ENCODE assay signal across 10 cellular contexts in the genomic region with DNA sequence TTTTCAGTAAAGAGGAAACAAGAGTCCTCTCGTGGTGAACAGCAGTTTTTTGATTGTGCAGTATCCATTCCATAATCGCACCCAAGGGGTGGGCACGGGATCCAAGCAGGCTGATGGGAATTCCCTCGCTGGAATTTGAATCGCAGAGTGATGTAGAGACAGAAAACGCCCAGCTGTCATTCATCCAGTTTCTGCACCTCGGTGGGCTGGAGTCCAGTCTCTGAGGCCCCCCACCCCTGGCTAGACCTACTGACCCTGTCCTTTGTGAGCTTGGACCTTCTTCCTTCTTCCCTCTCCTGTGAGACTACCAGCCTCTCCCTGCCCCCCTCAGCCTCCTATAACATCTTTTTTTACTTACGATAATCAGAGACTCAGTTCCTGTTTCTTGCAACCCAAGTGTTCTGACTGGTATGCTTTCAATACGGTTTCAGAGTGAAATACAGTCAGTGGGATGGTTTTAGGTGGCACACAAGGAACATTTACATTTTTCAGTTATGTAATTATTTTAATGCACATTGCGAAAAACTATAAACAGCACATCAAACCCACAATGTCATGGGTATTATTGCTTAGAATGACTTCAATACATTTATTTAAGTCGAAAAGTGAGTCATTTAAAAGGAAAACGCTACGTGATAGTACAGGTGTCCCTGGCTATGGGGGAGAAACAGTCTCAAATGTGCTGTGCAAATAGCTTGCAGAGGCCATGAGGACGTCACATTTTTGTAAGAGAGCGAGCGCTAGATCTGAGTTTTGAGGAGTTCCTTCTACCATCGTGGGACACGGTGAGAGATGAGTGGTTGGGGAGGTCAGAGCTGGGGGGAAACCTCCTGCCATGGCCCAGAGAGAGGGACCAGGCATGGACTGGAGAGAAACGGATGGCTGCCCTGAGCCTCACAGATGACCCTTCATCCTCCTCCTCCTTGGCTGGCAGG. TPM values are rescaled to one million over a fixed set of nuclear protein-coding genes. Genes with fewer than 3 reads are reported as not detected.
A peak's percentile ranks its signal among the peaks of the same experiment; 100 is the strongest.
DNase-seq lines count a peak whose midpoint lies in the region; ATAC-seq, FAIRE-seq and TF ChIP-seq lines count a peak whose summit lies in the region.
"Had no signal": no experiment of that assay in that cellular context is flagged by ENCODE, and none has a peak within 500 bp of the region (broad histone marks: within the 10 kb centered on the region; RNA-seq: fewer than 3 reads in every experiment).

No MANE protein-coding gene starts in this region.

- DNase-seq in GM12878 (ENCODE audit: low read depth, low spot score) (peak; percentile 94), NCI-H82 treated with DMSO at 0.1 percent for 48 hours (lab: John Stamatoyannopoulos, UW; ENCODE audit: unreplicated experiment) (no peak), NCI-H2029 treated with DMSO at 0.1 percent for 48 hours (lab: John Stamatoyannopoulos, UW) (no peak), HUDEP-2 (lab: John Stamatoyannopoulos, UW; ENCODE audit: unreplicated experiment in 76 of 76) (no peak), KG1 (lab: John Stamatoyannopoulos, UW) (no peak)
- DNase-seq: effector memory CD8-positive, alpha-beta T cell had no signal

- peak overlapping the region; percentile 71 for H2AFZ ChIP-seq in GM12878 (ENCODE audit: control insufficient read depth, low read depth, low read length)

- BruUV-seq in GM12878 (replicated peaks; lab: Mats Ljungman, UMichigan) = TSS peak; percentile 96

- peak overlapping the region; percentile 77 for H3K9ac ChIP-seq in GM12878 (ENCODE audit: control insufficient read depth, insufficient read depth, low read length)

- H3K4me3 ChIP-seq in GM12878 = peak overlapping the region; percentile 51; the same call in 1 of the 2 replicates

- H3K36me3 ChIP-seq in GM12878 (ENCODE audit: control insufficient read depth in 2 of 2, insufficient read depth in 2 of 2, low read length in 1 of 2) = no peaks in the 10 kb centered on the region; a peak in 1 of 4 replicates

- FAIRE-seq in GM12878 (lab: Jason Lieb, UNC) = peak; percentile 95
- FAIRE-seq: H1 had no signal

- TF ChIP-seq RAD21 in GM12878 (IDR thresholded peaks at IDR 0.05; ENCODE audit: insufficient read depth, low read depth, low read length) = no peak

- H3K27ac ChIP-seq in GM12878 (ENCODE audit: control insufficient read depth, insufficient read depth) = peak overlapping the region; percentile 92

- in situ Hi-C loops in GM12878 (cut with MboI) = no loop called here

- peaks cover 35% of the 10 kb centered on the region for H3K4me1 ChIP-seq in GM12878 (ENCODE audit: control insufficient read depth, insufficient read depth, low read length)

- SMC1A ChIA-PET in GM12878 (lab: Charles Lee; ENCODE audit: uncharacterized antibody, unreplicated experiment) = interaction anchor here (0.7 to 3.0 kb wide), 10 partner anchors 9 to 89 kb away, joined by 3 to 11 read pairs (median 4); no protein-coding TSS in a partner anchor

- TF ChIP-seq CTCF in GM12878 (IDR thresholded peaks at IDR 0.05 in 2 of 3, conservative IDR thresholded peaks at IDR 0.05 in 1 of 3; ENCODE audit: control insufficient read depth in 2 of 3, extremely low read depth in 1 of 3, insufficient read depth in 1 of 3, low read depth in 3 of 3, low read length in 3 of 3) = no peak

- no peaks in the 10 kb centered on the region; the same call in 2 of the 3 replicates for H3K9me3 ChIP-seq in GM12878 (replicated peaks; ENCODE audit: control insufficient read depth, insufficient read depth, low read length)

- WGBS in GM12878 (ENCODE audit: insufficient coverage, insufficient replicate concordance, low lambda C conversion rate, missing lambda C conversion rate) = 1% methylated on average over 19 of the region's 19 CpGs

- peak; percentile 88 for ATAC-seq in GM18502 (IDR thresholded peaks at IDR 0.05; ENCODE audit: poor library complexity, unreplicated experiment)
- peak; percentile 82 for ATAC-seq in GM21381 (IDR thresholded peaks at IDR 0.05; ENCODE audit: unreplicated experiment)
- peak; percentile 79 for ATAC-seq in HG03439 (IDR thresholded peaks at IDR 0.05; ENCODE audit: unreplicated experiment)
- peak; percentile 81 for ATAC-seq in GM12878
- ATAC-seq: effector memory CD8-positive, alpha-beta T cell had no signal

- TF ChIP-seq POLR2A in GM12878 (IDR thresholded peaks at IDR 0.05; ENCODE audit: low read depth, low read length) = peak; percentile 23

- intact Hi-C loops in GM12878 (cut with micrococcal nuclease; ENCODE audit: unreplicated experiment) = loop anchor here (1.0 to 2.0 kb wide), 2 partner anchors 37 to 77 kb away; a partner anchor contains a TSS

- no peaks in the 10 kb centered on the region for H3K79me2 ChIP-seq in GM12878 (ENCODE audit: control insufficient read depth, insufficient read depth, low read length)

- POLR2A ChIA-PET in GM12878 (lab: Charles Lee) = no interaction called here

- H3K27me3 ChIP-seq in GM12878 (replicated peaks in 1 of 2; ENCODE audit: control insufficient read depth in 2 of 2, insufficient read depth in 2 of 2, low read length in 1 of 2) = no peaks in the 10 kb centered on the region

- peak overlapping the region; percentile 99 for H3K4me2 ChIP-seq in GM12878 (ENCODE audit: control insufficient read depth, insufficient read depth)

- TF ChIP-seq EP300 in GM12878 (IDR thresholded peaks at IDR 0.05; ENCODE audit: borderline replicate concordance in 1 of 2, control insufficient read depth in 1 of 2, low read depth in 2 of 2, low read length in 2 of 2) = peak; percentile 91 to 93

- RAD21 ChIA-PET in GM12878 (lab: Charles Lee; ENCODE audit: unreplicated experiment) = interaction anchor here (0.8 to 1.5 kb wide), 4 partner anchors 20 to 267 kb away, joined by 3 read pairs; no protein-coding TSS in a partner anchor

- H4K20me1 ChIP-seq in GM12878 (ENCODE audit: control insufficient read depth, insufficient read depth) = no peaks in the 10 kb centered on the region

- CTCF ChIA-PET in GM12878 (lab: Yijun Ruan, JAX) = interaction anchor here (0.9 to 1.9 kb wide), 4 partner anchors 11 to 43 kb away, joined by 3 to 4 read pairs (median 4); no protein-coding TSS in a partner anchor

TF ChIP-seq in GM12878, 131 proteins besides CTCF, POLR2A, EP300 and RAD21 (continues in another document):
- TF ChIP-seq, protein P1, sequence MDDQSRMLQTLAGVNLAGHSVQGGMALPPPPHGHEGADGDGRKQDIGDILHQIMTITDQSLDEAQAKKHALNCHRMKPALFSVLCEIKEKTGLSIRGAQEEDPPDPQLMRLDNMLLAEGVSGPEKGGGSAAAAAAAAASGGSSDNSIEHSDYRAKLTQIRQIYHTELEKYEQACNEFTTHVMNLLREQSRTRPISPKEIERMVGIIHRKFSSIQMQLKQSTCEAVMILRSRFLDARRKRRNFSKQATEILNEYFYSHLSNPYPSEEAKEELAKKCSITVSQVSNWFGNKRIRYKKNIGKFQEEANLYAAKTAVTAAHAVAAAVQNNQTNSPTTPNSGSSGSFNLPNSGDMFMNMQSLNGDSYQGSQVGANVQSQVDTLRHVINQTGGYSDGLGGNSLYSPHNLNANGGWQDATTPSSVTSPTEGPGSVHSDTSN (IDR thresholded peaks at IDR 0.05; ENCODE audit: insufficient replicate concordance, low read depth, low read length) = no peak
- TF ChIP-seq, protein P2, sequence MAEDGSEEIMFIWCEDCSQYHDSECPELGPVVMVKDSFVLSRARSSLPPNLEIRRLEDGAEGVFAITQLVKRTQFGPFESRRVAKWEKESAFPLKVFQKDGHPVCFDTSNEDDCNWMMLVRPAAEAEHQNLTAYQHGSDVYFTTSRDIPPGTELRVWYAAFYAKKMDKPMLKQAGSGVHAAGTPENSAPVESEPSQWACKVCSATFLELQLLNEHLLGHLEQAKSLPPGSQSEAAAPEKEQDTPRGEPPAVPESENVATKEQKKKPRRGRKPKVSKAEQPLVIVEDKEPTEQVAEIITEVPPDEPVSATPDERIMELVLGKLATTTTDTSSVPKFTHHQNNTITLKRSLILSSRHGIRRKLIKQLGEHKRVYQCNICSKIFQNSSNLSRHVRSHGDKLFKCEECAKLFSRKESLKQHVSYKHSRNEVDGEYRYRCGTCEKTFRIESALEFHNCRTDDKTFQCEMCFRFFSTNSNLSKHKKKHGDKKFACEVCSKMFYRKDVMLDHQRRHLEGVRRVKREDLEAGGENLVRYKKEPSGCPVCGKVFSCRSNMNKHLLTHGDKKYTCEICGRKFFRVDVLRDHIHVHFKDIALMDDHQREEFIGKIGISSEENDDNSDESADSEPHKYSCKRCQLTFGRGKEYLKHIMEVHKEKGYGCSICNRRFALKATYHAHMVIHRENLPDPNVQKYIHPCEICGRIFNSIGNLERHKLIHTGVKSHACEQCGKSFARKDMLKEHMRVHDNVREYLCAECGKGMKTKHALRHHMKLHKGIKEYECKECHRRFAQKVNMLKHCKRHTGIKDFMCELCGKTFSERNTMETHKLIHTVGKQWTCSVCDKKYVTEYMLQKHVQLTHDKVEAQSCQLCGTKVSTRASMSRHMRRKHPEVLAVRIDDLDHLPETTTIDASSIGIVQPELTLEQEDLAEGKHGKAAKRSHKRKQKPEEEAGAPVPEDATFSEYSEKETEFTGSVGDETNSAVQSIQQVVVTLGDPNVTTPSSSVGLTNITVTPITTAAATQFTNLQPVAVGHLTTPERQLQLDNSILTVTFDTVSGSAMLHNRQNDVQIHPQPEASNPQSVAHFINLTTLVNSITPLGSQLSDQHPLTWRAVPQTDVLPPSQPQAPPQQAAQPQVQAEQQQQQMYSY (CRISPR knock-in tag; IDR thresholded peaks at IDR 0.05) = no peak

RNA-seq across cellular contexts. Expression of a gene that starts 37.5 kb away (rescaled TPM):
- 15.8 and 17.7 TPM in 2 replicates for total RNA-seq in GM12878 (2013; cell fraction: nucleolus; rRNA removed)
- total RNA-seq in GM12878 (2014; rRNA removed) (9.8 and 12.8 TPM in 2 replicates), GM12878 (2014; rRNA removed; fragmentation: Illumina TruSeq; extraction: Trizol) (9.2 TPM in 2 replicates), GM12878 (2021) (37.1 and 37.2 TPM in 2 replicates)
- 4.2 TPM for polyA plus RNA-seq in GM12878 (2011; ENCODE audit: low read depth)
- polyA plus RNA-seq in GM12878 (2011; rRNA removed) (1.5 and 1.6 TPM in 2 replicates), GM12878 (2014; fragmentation: Illumina TruSeq; extraction: Trizol) (8.4 and 9.3 TPM in 2 replicates), GM12878 (2014; fragmentation: Nextera tagmentation; extraction: Ambion mirVana) (1 to 10 TPM; 2.3 to 5.6 TPM), GM12878 (2014; rRNA removed) (21.8 and 25.7 TPM in 2 replicates), GM12878 (2016; fragmentation: Nextera tagmentation; extraction: Ambion mirVana) (1 to 10 TPM; 4.3 to 8.3 TPM)
- polyA plus RNA-seq in GM12878 (2011; cell fraction: cytosol; rRNA removed) = 2.0 and 3.3 TPM in 2 replicates
- polyA plus RNA-seq in GM12878 (2011; cell fraction: nucleus; rRNA removed) = 4.1 and 5.9 TPM in 2 replicates
- 13.1 and 13.3 TPM in 2 replicates for polyA plus RNA-seq in GM12878 (2012)
- polyA minus RNA-seq in GM12878 (2011; rRNA and poly(A)+ RNA removed) = 0.80 and 2.0 TPM in 2 replicates
- polyA minus RNA-seq in GM12878 (2011; cell fraction: cytosol; rRNA and poly(A)+ RNA removed) = 1.7 and 1.9 TPM in 2 replicates
- polyA minus RNA-seq in GM12878 (2011; cell fraction: nucleus; rRNA and poly(A)+ RNA removed) = 3.1 and 5.0 TPM in 2 replicates
